In the genomic region with DNA sequence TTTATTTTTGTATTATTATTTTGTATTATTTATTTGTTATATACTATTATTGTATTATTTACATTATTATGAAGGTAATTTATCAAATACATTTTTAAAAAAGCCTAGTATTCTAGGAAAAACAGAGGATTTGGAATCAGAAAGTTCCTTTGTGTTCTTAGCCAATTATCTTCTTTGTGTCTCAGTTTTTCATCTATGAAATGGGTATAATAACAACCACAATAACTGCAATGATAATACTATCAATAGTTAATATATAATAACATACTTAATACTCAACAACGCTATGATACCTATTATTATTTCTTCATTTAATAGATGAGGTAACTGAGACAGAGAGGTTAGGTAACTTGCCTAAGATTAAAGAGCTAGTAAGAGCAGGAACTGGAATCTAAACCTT, we compare ENCODE assay signal across 24 cellular contexts.
"Had no signal": no experiment of that assay in that cellular context is flagged by ENCODE, and none has a peak within 500 bp of the region (broad histone marks: within the 10 kb centered on the region; RNA-seq: fewer than 3 reads in every experiment).

No MANE protein-coding gene starts in this region.

- H3K4me2 ChIP-seq: neural progenitor cell had no signal

- H3K4me3 ChIP-seq: left lung, lung, neural progenitor cell, right atrium auricular region, skin epidermis, spleen, suprapubic skin, thoracic aorta, tibial artery, upper lobe of right lung had no signal

- H3K9ac ChIP-seq: neural progenitor cell had no signal

- H3K9me3 ChIP-seq: left lung, neutrophil, right atrium auricular region, spleen, suprapubic skin, thoracic aorta, tibial artery, upper lobe of right lung had no signal

- H3K4me1 ChIP-seq: left lung, right atrium auricular region, spleen, suprapubic skin, tibial artery, upper lobe of right lung had no signal

- H3K27me3 ChIP-seq: left lung, neural progenitor cell, neutrophil, right atrium auricular region, spleen, suprapubic skin, tibial artery, upper lobe of right lung had no signal

- H3K36me3 ChIP-seq: neural progenitor cell had no signal

- ATAC-seq: left lung; natural killer cell; sciatic nerve; stimulated activated effector memory CD8-positive, alpha-beta T cell treated with anti-CD3 and anti-CD28 coated beads, Interleukin-12 subunit alpha, Interleukin-12 subunit beta, amount 100 ng/mL, for 72 hours; upper lobe of right lung had no signal

- FAIRE-seq: keratinocyte, urothelium cell line had no signal

- DNase-seq: hippocampal formation; left colon; left lung; mesendoderm; naive B cell; natural killer cell; nephron progenitor cell; occipital lobe; spleen; stimulated activated CD4-positive, alpha-beta T cell treated with anti-CD3 and anti-CD28 coated beads, Interleukin-4, amount 100 ng/mL, for 24 hours; stimulated activated naive CD4-positive, alpha-beta T cell; tibial artery; upper lobe of right lung had no signal

- H3K27ac ChIP-seq: left lung, neural progenitor cell, neutrophil, right atrium auricular region, skin epidermis, spleen, suprapubic skin, thoracic aorta, tibial artery, upper lobe of right lung had no signal

- H2AFZ ChIP-seq: neural progenitor cell had no signal
